Comparison of ENCODE assay signal across 8 cellular contexts in the genomic region with DNA sequence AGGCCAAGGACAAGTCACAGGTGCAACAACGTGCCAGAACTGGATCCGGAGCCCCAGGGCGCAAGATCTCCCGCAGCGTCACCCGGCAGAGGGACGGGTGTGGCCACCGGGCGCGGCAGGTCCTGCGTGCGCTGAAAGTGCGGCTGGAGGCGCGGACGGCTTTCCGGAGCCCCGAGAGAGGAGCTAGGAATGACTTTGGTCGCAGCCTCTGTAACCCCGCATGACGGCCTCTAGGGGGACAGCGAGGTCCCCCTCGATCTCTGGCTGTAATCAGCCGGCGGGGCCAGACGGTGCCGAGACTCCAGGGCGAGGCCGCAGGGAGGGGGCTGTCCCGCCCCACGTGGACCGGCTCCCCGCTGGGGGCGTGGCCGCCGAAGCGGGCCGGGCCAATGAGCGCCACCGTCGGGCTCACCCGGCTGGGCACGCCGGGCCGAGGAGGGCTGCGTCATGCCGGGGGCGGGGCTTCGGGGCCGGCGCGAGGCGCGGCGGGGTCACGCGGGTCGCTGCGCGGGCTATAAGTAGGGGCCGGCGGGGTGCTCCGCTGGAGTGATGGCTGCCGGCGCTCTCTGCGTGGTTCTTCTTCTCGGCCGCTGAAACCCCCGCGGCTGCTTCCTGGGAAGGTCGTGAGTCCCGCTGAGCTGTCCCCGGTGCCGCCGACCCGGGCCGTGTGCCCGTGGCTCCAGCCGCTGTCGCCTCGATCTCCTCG. TPM values are rescaled to one million over a fixed set of nuclear protein-coding genes. Genes with fewer than 3 reads are reported as not detected.
DNase-seq lines count a peak whose midpoint lies in the region; ATAC-seq and TF ChIP-seq lines count a peak whose summit lies in the region.

A gene with protein sequence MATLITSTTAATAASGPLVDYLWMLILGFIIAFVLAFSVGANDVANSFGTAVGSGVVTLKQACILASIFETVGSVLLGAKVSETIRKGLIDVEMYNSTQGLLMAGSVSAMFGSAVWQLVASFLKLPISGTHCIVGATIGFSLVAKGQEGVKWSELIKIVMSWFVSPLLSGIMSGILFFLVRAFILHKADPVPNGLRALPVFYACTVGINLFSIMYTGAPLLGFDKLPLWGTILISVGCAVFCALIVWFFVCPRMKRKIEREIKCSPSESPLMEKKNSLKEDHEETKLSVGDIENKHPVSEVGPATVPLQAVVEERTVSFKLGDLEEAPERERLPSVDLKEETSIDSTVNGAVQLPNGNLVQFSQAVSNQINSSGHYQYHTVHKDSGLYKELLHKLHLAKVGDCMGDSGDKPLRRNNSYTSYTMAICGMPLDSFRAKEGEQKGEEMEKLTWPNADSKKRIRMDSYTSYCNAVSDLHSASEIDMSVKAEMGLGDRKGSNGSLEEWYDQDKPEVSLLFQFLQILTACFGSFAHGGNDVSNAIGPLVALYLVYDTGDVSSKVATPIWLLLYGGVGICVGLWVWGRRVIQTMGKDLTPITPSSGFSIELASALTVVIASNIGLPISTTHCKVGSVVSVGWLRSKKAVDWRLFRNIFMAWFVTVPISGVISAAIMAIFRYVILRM (plus strand): TSS at position 544 of the 706 bp plus-strand sequence. CDS start 890 bp downstream, outside the sequence.

- no peak within 1 kb of the TSS for H4K8ac ChIP-seq in H9 (replicated peaks; ENCODE audit: insufficient read length, low read depth, low read length)

- H3K14ac ChIP-seq in H9 (ENCODE audit: insufficient read depth, low read length), result peak within 1 kb of the TSS; percentile 98

- peak within 1 kb of the TSS; percentile 66 for H2AFZ ChIP-seq in H9 (ENCODE audit: low read length)
- H2AFZ ChIP-seq in neuron (ENCODE audit: low read depth, low read length), result peak within 1 kb of the TSS; percentile 72

- H2BK12ac ChIP-seq in H9 (ENCODE audit: insufficient read length, low read depth, low read length), result no peak within 1 kb of the TSS

- H3K4me3 ChIP-seq in MG63, result peak within 1 kb of the TSS; percentile 92
- H3K4me3 ChIP-seq in neuron (ENCODE audit: low read length), result peak within 1 kb of the TSS; percentile 98

- peak within 1 kb of the TSS; percentile 95 for H3K18ac ChIP-seq in H9 (ENCODE audit: insufficient read length, low read depth, low read length)

- H2BK5ac ChIP-seq in H9 (ENCODE audit: insufficient read length, low read length), result peak within 1 kb of the TSS; percentile 9

- peaks cover 3% of the 10 kb centered on the region; the same call in 1 of the 2 replicates for H3K4me1 ChIP-seq in H9 (ENCODE audit: insufficient read depth, low read length)
- H3K4me1 ChIP-seq in foreskin keratinocyte, result peaks cover 38% of the 10 kb centered on the region
- peaks cover 26% of the 10 kb centered on the region for H3K4me1 ChIP-seq in neuron (ENCODE audit: insufficient read depth, low read length)

- H3K27me3 ChIP-seq in H9 (ENCODE audit: insufficient read depth, low read length) (no peaks in the 10 kb centered on the region), MG63 (no peaks in the 10 kb centered on the region), foreskin keratinocyte (no peaks in the 10 kb centered on the region), neuron (ENCODE audit: insufficient read depth, low read length) (no peaks in the 10 kb centered on the region)

- H3K36me3 ChIP-seq in MG63 (peaks cover 36% of the 10 kb centered on the region), neuron (ENCODE audit: insufficient read depth, low read length) (peaks cover 28% of the 10 kb centered on the region)

- H3K27ac ChIP-seq in H9 (ENCODE audit: insufficient read length, low read depth, low read length) (peak within 1 kb of the TSS; percentile 60), foreskin keratinocyte (peak within 1 kb of the TSS; percentile 89)

- no peaks in the 10 kb centered on the region for H3K79me1 ChIP-seq in H9 (ENCODE audit: insufficient read depth, low read depth, low read length, poor library complexity, severe bottlenecking)

- peak; percentile 76 for TF ChIP-seq CTCF in H9 (conservative IDR thresholded peaks at IDR 0.05)
- peak; percentile 58 for TF ChIP-seq CTCF in foreskin keratinocyte (conservative IDR thresholded peaks at IDR 0.05)
- no peak for TF ChIP-seq CTCF in subcutaneous adipose tissue (IDR thresholded peaks at IDR 0.05; ENCODE audit: low read depth)

- H2BK20ac ChIP-seq in H9 (ENCODE audit: low read depth, low read length, poor library complexity, severe bottlenecking), result no peak within 1 kb of the TSS

- no peak within 1 kb of the TSS for H3K4ac ChIP-seq in H9 (ENCODE audit: low read depth, low read length)

- no peaks in the 10 kb centered on the region for H3K9me3 Mint-ChIP-seq in H9

- H3K27me3 Mint-ChIP-seq in H9 (ENCODE audit: low read depth), result peaks cover 14% of the 10 kb centered on the region

- H2BK15ac ChIP-seq in H9 (ENCODE audit: low read depth, low read length), result no peak within 1 kb of the TSS

- H4K91ac ChIP-seq in H9 (ENCODE audit: insufficient read length, low read depth, low read length), result no peak within 1 kb of the TSS

- H3K9ac ChIP-seq in H9 (ENCODE audit: extremely low read depth, insufficient read length, low read length), result peak within 1 kb of the TSS; percentile 88

- H3K4me1 Mint-ChIP-seq in H9, result peaks cover 30 to 35% of the 10 kb centered on the region in 2 experiments

- H2AK5ac ChIP-seq in H9 (ENCODE audit: insufficient read length, low read length), result no peak within 1 kb of the TSS

- H3K23ac ChIP-seq in H9 (ENCODE audit: insufficient read length, low read depth, low read length), result no peak within 1 kb of the TSS

- peak within 1 kb of the TSS; percentile 28 for H2BK120ac ChIP-seq in H9 (ENCODE audit: low read depth, low read length, poor library complexity, severe bottlenecking)

- H3T11ph ChIP-seq in H9 (ENCODE audit: low read length), result no peak within 1 kb of the TSS

- peaks cover 26 to 37% (median 34%) of the 10 kb centered on the region in 3 experiments for H3K36me3 Mint-ChIP-seq in H9 (ENCODE audit: insufficient read depth in 1 of 3, low read depth in 3 of 3)

- peaks cover 15% of the 10 kb centered on the region; the same call in 1 of the 2 replicates for H3K79me2 ChIP-seq in H9 (ENCODE audit: insufficient read depth, low read length)

- DNase-seq in GDM1 (lab: John Stamatoyannopoulos, UW) (peak; percentile 98), H9 (peak; percentile 97), MG63 (peak; percentile 96), SIG-M5 treated with dmso at 0.1 percent for 504 hours (lab: John Stamatoyannopoulos, UW; ENCODE audit: unreplicated experiment) (peak; percentile 95), foreskin keratinocyte (peak; percentile 85 to 89)
- peak; percentile 97 for DNase-seq in activated gamma-delta T cell treated with anti-CD3 and anti-CD28 coated beads, Interleukin-2, amount 50 U/mL, for 16 hours (ENCODE audit: low read depth)

- H3K4me3 Mint-ChIP-seq in H9, result peak within 1 kb of the TSS; percentile 87 to 94

- no peak within 1 kb of the TSS for H4K5ac ChIP-seq in H9 (ENCODE audit: insufficient read length, low read depth, low read length)

- H3K9me3 ChIP-seq in H9 (ENCODE audit: control insufficient read depth, low read depth, low read length) (no peaks in the 10 kb centered on the region), MG63 (no peaks in the 10 kb centered on the region), neuron (ENCODE audit: low read length) (no peaks in the 10 kb centered on the region)

- peak within 1 kb of the TSS in 2 of 3 experiments; percentile 78 to 92; a peak in 4 of 7 replicates for H3K27ac Mint-ChIP-seq in H9

- ATAC-seq in foreskin keratinocyte, result peak; percentile 89

- no peaks in the 10 kb centered on the region for H4K20me1 ChIP-seq in H9 (ENCODE audit: control insufficient read depth, insufficient read depth, insufficient read length)

- peak within 1 kb of the TSS; percentile 100 for H3K4me2 ChIP-seq in H9 (ENCODE audit: insufficient read depth, insufficient read length, low read length)

- peaks cover 9% of the 10 kb centered on the region for H3K23me2 ChIP-seq in H9 (ENCODE audit: insufficient read length, low read depth, low read length, poor library complexity, severe bottlenecking)

- no peak within 1 kb of the TSS for H3K56ac ChIP-seq in H9 (ENCODE audit: insufficient read length, low read depth, low read length)

- whole genome bisulfite sequencing in H9 (ENCODE audit: extremely low coverage, insufficient read length, low lambda C conversion rate), result no CpG with 5 or more reads among the region's 82 CpGs

RNA-seq across cellular contexts. Expression of the gene that starts here (rescaled TPM):
- 120 and 123 TPM in 2 replicates for total RNA-seq in H9 (2021)
- 117 and 129 TPM in 2 replicates for total RNA-seq in MG63 (2014; rRNA removed; shearing (Covaris generic); ENCODE audit: low replicate concordance)
- 177 and 209 TPM in 2 replicates for total RNA-seq in foreskin keratinocyte
- polyA plus RNA-seq in foreskin keratinocyte, result 72.0 and 101 TPM in 2 replicates
- total RNA-seq in subcutaneous adipose tissue, result 10 to 100 TPM; 14.9 to 40.8 (median 33.5) TPM

Comparison
In these comparisons a context has a peak if more than half of its experiments do, and no peak if none do; other contexts are left out.
1. Peak in every context shown above with its lines: DNase-seq, ATAC-seq, H3K4me3 ChIP-seq and H3K27ac ChIP-seq.